ENCODE assay signal across 27 cellular contexts in the genomic region with DNA sequence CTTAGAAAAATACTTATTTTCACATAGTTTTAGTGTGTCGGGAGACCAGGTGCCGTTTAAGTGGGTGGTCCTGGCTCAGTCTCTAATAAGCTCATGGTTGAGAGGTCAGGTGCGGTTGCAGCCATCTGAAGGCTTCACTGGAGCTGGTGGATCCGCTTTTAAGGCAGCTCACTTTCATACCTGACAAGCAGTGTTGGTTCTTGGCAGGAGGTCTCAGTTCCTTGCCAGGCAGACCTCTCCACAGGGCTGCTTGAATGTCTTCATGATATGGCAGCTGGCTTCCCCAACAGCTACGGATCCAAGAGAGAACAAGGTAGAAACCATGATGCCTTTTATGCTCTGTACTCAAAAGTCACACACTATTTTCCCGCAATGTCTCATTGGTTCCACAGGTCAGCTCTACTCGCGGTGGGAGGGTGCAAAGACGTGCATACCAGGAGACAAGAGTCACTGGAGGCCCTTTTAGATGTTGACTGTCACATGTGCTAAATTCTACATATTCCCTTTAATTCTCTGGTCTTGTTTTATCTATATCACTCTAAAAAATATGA. TPM values are rescaled to one million over a fixed set of nuclear protein-coding genes. Genes with fewer than 3 reads are reported as not detected.
DNase-seq lines count a peak whose midpoint lies in the region; ATAC-seq, FAIRE-seq and TF ChIP-seq lines count a peak whose summit lies in the region.
"Had no signal": no experiment of that assay in that cellular context is flagged by ENCODE, and none has a peak within 500 bp of the region (broad histone marks: within the 10 kb centered on the region; RNA-seq: fewer than 3 reads in every experiment).

No MANE protein-coding gene starts in this region.

- no peak overlapping the region for H3K14ac ChIP-seq in trophoblast cell (ENCODE audit: low read length)

- H3K4me2 ChIP-seq in astrocyte (ENCODE audit: low read length) (no peak overlapping the region), trophoblast cell (ENCODE audit: low read length) (no peak overlapping the region)
- H3K4me2 ChIP-seq: A549; BLaER1 treated with 17β-estradiol and CSF1 and Interleukin-3, amounts not matched to agents 10 nM and 100 nM; SK-N-SH had no signal

- H2BK12ac ChIP-seq in trophoblast cell (ENCODE audit: low read length), result peak overlapping the region; percentile 30

- no peaks in the 10 kb centered on the region for H3K9me3 Mint-ChIP-seq in astrocyte (ENCODE audit: unreplicated experiment)
- no peaks in the 10 kb centered on the region for H3K9me3 Mint-ChIP-seq in endodermal cell
- H3K9me3 Mint-ChIP-seq: CD4-positive, alpha-beta T cell; HFFc6; IgD-negative memory B cell had no signal

- H3K4me1 ChIP-seq in astrocyte (ENCODE audit: insufficient read depth, low read length) (no peaks in the 10 kb centered on the region), endodermal cell (ENCODE audit: control insufficient read depth, insufficient read depth, low read length) (no peaks in the 10 kb centered on the region), trophoblast cell (ENCODE audit: control insufficient read depth in 1 of 2, insufficient read depth in 2 of 2, low read length in 2 of 2) (peaks cover 0 to 2% of the 10 kb centered on the region in 2 experiments), gastroesophageal sphincter (no peaks in the 10 kb centered on the region)
- H3K4me1 ChIP-seq: A549; BLaER1 treated with 17β-estradiol and CSF1 and Interleukin-3, amounts not matched to agents 10 nM and 100 nM; HAP-1 had no signal

- no peaks in the 10 kb centered on the region for H4K20me1 ChIP-seq in astrocyte (ENCODE audit: insufficient read depth, low read length)
- H4K20me1 ChIP-seq: BLaER1 treated with 17β-estradiol and CSF1 and Interleukin-3, amounts not matched to agents 10 nM and 100 nM had no signal

- H3K36me3 ChIP-seq in H7 (replicated peaks; ENCODE audit: control insufficient read depth, insufficient read depth, low read length) (no peaks in the 10 kb centered on the region), astrocyte (ENCODE audit: insufficient read depth, low read length) (no peaks in the 10 kb centered on the region), endodermal cell (ENCODE audit: control insufficient read depth, insufficient read depth, low read length) (no peaks in the 10 kb centered on the region), trophoblast cell (ENCODE audit: control insufficient read depth in 1 of 2, insufficient read depth in 2 of 2, low read length in 2 of 2) (no peaks in the 10 kb centered on the region), gastroesophageal sphincter (no peaks in the 10 kb centered on the region)
- H3K36me3 ChIP-seq: BLaER1 treated with 17β-estradiol and CSF1 and Interleukin-3, amounts not matched to agents 10 nM and 100 nM; HAP-1 had no signal

- H3K27ac ChIP-seq in astrocyte (ENCODE audit: low read depth, low read length) (no peak overlapping the region), endodermal cell (ENCODE audit: low read depth, low read length) (no peak overlapping the region), trophoblast cell (ENCODE audit: low read depth, low read length) (no peak overlapping the region), gastroesophageal sphincter (no peak overlapping the region)
- H3K27ac ChIP-seq: A549; BLaER1 treated with 17β-estradiol and CSF1 and Interleukin-3, amounts not matched to agents 10 nM and 100 nM had no signal

- H3K23ac ChIP-seq in trophoblast cell (ENCODE audit: low read length), result no peak overlapping the region

- H3K4me3 ChIP-seq in H7 (ENCODE audit: insufficient read depth, low read depth, low read length), result no peak overlapping the region
- no peak overlapping the region for H3K4me3 ChIP-seq in astrocyte (ENCODE audit: insufficient read depth, low read depth, low read length)
- H3K4me3 ChIP-seq in endodermal cell (ENCODE audit: low read length), result no peak overlapping the region
- no peak overlapping the region for H3K4me3 ChIP-seq in trophoblast cell (ENCODE audit: low read depth, low read length)
- no peak overlapping the region for H3K4me3 ChIP-seq in gastroesophageal sphincter
- H3K4me3 ChIP-seq: A549; BLaER1 treated with 17β-estradiol and CSF1 and Interleukin-3, amounts not matched to agents 10 nM and 100 nM; HAP-1 had no signal

- FAIRE-seq in astrocyte (lab: Jason Lieb, UNC), result no peak
- FAIRE-seq: A549, G401.6 had no signal

- H3K27me3 ChIP-seq in H7 (ENCODE audit: control insufficient read depth, insufficient read depth, low read length) (no peaks in the 10 kb centered on the region), astrocyte (ENCODE audit: insufficient read depth, low read length) (no peaks in the 10 kb centered on the region), endodermal cell (ENCODE audit: control insufficient read depth, insufficient read depth, low read length, poor library complexity, severe bottlenecking) (no peaks in the 10 kb centered on the region), trophoblast cell (ENCODE audit: insufficient read depth, low read length) (no peaks in the 10 kb centered on the region), gastroesophageal sphincter (no peaks in the 10 kb centered on the region)
- H3K27me3 ChIP-seq: BLaER1 treated with 17β-estradiol and CSF1 and Interleukin-3, amounts not matched to agents 10 nM and 100 nM had no signal

- no peaks in the 10 kb centered on the region for H3K9me3 ChIP-seq in astrocyte (ENCODE audit: insufficient read depth, low read depth, low read length)
- H3K9me3 ChIP-seq in endodermal cell (ENCODE audit: control insufficient read depth, low read length), result no peaks in the 10 kb centered on the region
- no peaks in the 10 kb centered on the region for H3K9me3 ChIP-seq in trophoblast cell (ENCODE audit: insufficient read depth, low read depth, low read length)
- H3K9me3 ChIP-seq in gastroesophageal sphincter, result no peaks in the 10 kb centered on the region
- H3K9me3 ChIP-seq: A549, HAP-1, SK-N-SH had no signal

- no peak for ATAC-seq in gastroesophageal sphincter
- ATAC-seq: A549, PC-3 had no signal

- TF ChIP-seq CTCF in astrocyte (IDR thresholded peaks at IDR 0.05; ENCODE audit: insufficient read depth, low read depth, low read length) (no peak), endodermal cell (conservative IDR thresholded peaks at IDR 0.05) (no peak), gastroesophageal sphincter (IDR thresholded peaks at IDR 0.05) (no peak)

- TF ChIP-seq POLR2A in gastroesophageal sphincter (IDR thresholded peaks at IDR 0.05), result no peak

- no peak overlapping the region for H2BK120ac ChIP-seq in trophoblast cell (ENCODE audit: insufficient read depth, low read length, poor library complexity)

- no peaks in the 10 kb centered on the region for H3K79me1 ChIP-seq in trophoblast cell (ENCODE audit: low read length)

- TF ChIP-seq EP300 in gastroesophageal sphincter (IDR thresholded peaks at IDR 0.05), result no peak

- no peaks in the 10 kb centered on the region for H3K36me3 Mint-ChIP-seq in astrocyte (ENCODE audit: low read depth, unreplicated experiment)
- H3K36me3 Mint-ChIP-seq in endodermal cell (ENCODE audit: low read depth), result no peaks in the 10 kb centered on the region
- H3K36me3 Mint-ChIP-seq: IgD-negative memory B cell had no signal

- H3K9ac ChIP-seq in astrocyte (ENCODE audit: low read length) (no peak overlapping the region), endodermal cell (ENCODE audit: extremely low read depth, low read length, poor library complexity, severe bottlenecking) (no peak overlapping the region), trophoblast cell (ENCODE audit: low read length) (no peak overlapping the region)
- H3K9ac ChIP-seq: BLaER1 treated with 17β-estradiol and CSF1 and Interleukin-3, amounts not matched to agents 10 nM and 100 nM; SK-N-SH had no signal

- no peak overlapping the region for H3K4ac ChIP-seq in trophoblast cell (ENCODE audit: low read depth, low read length)

- H3K27me3 Mint-ChIP-seq in astrocyte (ENCODE audit: low read depth, unreplicated experiment) (no peaks in the 10 kb centered on the region), endodermal cell (ENCODE audit: insufficient read depth) (peaks cover 6% of the 10 kb centered on the region)
- H3K27me3 Mint-ChIP-seq: CD4-positive, alpha-beta T cell had no signal

- DNase-seq in H7 (peak; percentile 40), astrocyte (ENCODE audit: low read depth) (no peak), endodermal cell (peak; percentile 69), trophoblast cell (peak in 1 of 2 donors; percentile 33), GOT3 (lab: John Stamatoyannopoulos, UW) (no peak)
- no peak for DNase-seq in stimulated activated CD4-positive, alpha-beta T cell treated with anti-CD3 and anti-CD28 coated beads, Interleukin-12 subunit alpha, Interleukin-12 subunit beta, amount 100 ng/mL, for 4 hours
- DNase-seq: AML-193; CD4-positive, alpha-beta T cell; COR-L47; DMS53; HFFc6; NCI-H1048; NCI-H1417; NCI-H1694; NCI-H2029 treated with DMSO at 0.1 percent for 48 hours; NCI-H524; NCI-H748 treated with DMSO at 0.1 percent for 48 hours; NK-92 treated with Interleukin-12 subunit alpha and Interleukin-12 subunit beta, amount 100 ng/mL, for 24 hours; PC-3; SK-N-SH; SW 1271 had no signal

- no peak overlapping the region for H2AK5ac ChIP-seq in trophoblast cell (ENCODE audit: low read length)

- H3K79me2 ChIP-seq in astrocyte (ENCODE audit: insufficient read depth, low read length) (no peaks in the 10 kb centered on the region), trophoblast cell (ENCODE audit: control insufficient read depth, insufficient read depth, low read length, poor library complexity) (no peaks in the 10 kb centered on the region)

- no peak overlapping the region for H3K18ac ChIP-seq in trophoblast cell (ENCODE audit: low read length)

- H3K27ac Mint-ChIP-seq in astrocyte (ENCODE audit: unreplicated experiment), result peak overlapping the region; percentile 15
- H3K27ac Mint-ChIP-seq in endodermal cell, result no peak overlapping the region
- H3K27ac Mint-ChIP-seq: CD4-positive, alpha-beta T cell; HFFc6; IgD-negative memory B cell had no signal

- H2BK5ac ChIP-seq in trophoblast cell (ENCODE audit: low read depth, low read length, poor library complexity), result no peak overlapping the region

- H4K91ac ChIP-seq in trophoblast cell (ENCODE audit: low read depth, low read length), result no peak overlapping the region

- no peak overlapping the region for H3K4me3 Mint-ChIP-seq in astrocyte (ENCODE audit: unreplicated experiment)
- no peak overlapping the region for H3K4me3 Mint-ChIP-seq in endodermal cell
- H3K4me3 Mint-ChIP-seq: CD4-positive, alpha-beta T cell; HFFc6; IgD-negative memory B cell had no signal

- H4K12ac ChIP-seq in trophoblast cell (ENCODE audit: low read depth, low read length), result no peak overlapping the region

- no peak overlapping the region for H4K8ac ChIP-seq in trophoblast cell (ENCODE audit: low read depth, low read length)

- H3K4me1 Mint-ChIP-seq in astrocyte (ENCODE audit: low read depth, unreplicated experiment), result peaks cover 29% of the 10 kb centered on the region
- peaks cover 6% of the 10 kb centered on the region for H3K4me1 Mint-ChIP-seq in endodermal cell

- H2AFZ ChIP-seq in astrocyte (ENCODE audit: low read depth, low read length) (no peak overlapping the region), trophoblast cell (ENCODE audit: insufficient read depth, low read length, poor library complexity) (no peak overlapping the region)

- 91 to 93% methylated on average over 7 to 9 of the region's 9 CpGs for WGBS in endodermal cell (ENCODE audit: insufficient coverage in 1 of 2, insufficient read length in 1 of 2), 2 experiments
- WGBS in trophoblast cell (ENCODE audit: extremely low coverage, insufficient coverage, insufficient read length), result no CpG with 5 or more reads among the region's 9 CpGs
- 82 to 87% methylated on average over 7 to 9 of the region's 9 CpGs for WGBS in gastroesophageal sphincter (ENCODE audit: low coverage in 1 of 2), 2 donors

RNA-seq across cellular contexts. Expression of a gene that starts 8.0 kb away (rescaled TPM):
- total RNA-seq in H7 (2014; rRNA removed; shearing (Covaris generic)), result 22.9 and 31.8 TPM in 2 replicates
- total RNA-seq in astrocyte (61.7 and 77.5 TPM in 2 replicates), endodermal cell (10 to 100 TPM; 37.9 to 40.0 TPM), gastroesophageal sphincter (10 to 100 TPM; 25.4 to 71.8 (median 36.8) TPM)
- polyA plus RNA-seq in endodermal cell (2013, experiment 1 of 2), result 49.7 TPM
- polyA plus RNA-seq in endodermal cell (2013, experiment 2 of 2), result 50.9 TPM
- 12.3 and 13.2 TPM in 2 replicates for polyA plus RNA-seq in trophoblast cell (2013)

Comparison
In these comparisons a context has a peak if more than half of its experiments do, and no peak if none do; other contexts are left out.
1. DNase-seq: peak in H7 (single experiment) and endodermal cell (single experiment); none in astrocyte (single experiment), GOT3 (single experiment) and stimulated activated CD4-positive, alpha-beta T cell treated with anti-CD3 and anti-CD28 coated beads, Interleukin-12 subunit alpha, Interleukin-12 subunit beta, amount 100 ng/mL, for 4 hours (single experiment).